In genomic region chr22:34070051-34070450, GRCh38 we compare ENCODE assay signal across 21 cellular contexts.
DNase-seq lines count a peak whose midpoint lies in the region; ATAC-seq and TF ChIP-seq lines count a peak whose summit lies in the region.
"Had no signal": no experiment of that assay in that cellular context is flagged by ENCODE, and none has a peak within 500 bp of the region (broad histone marks: within the 10 kb centered on the region; RNA-seq: fewer than 3 reads in every experiment).

No MANE protein-coding gene starts in this region.

- no peak for ATAC-seq in stimulated activated naive B cell treated with anti-CD40 and anti-IgM and Interleukin-4, amounts not matched to agents 10 μg/mL and 1 μg/mL and 100 μg/mL, for 72 hours (replicated peaks)
- no peak for ATAC-seq in HG03342 (IDR thresholded peaks at IDR 0.05; ENCODE audit: unreplicated experiment)
- no peak for ATAC-seq in stimulated activated naive CD8-positive, alpha-beta T cell treated with anti-CD3 and anti-CD28 coated beads, Interleukin-15, Interleukin-2, amounts not matched to agents 100 U/mL and 50 U/mL, for 24 hours
- ATAC-seq: A549, HCT116, HepG2 had no signal

- H3K27ac Mint-ChIP-seq in glutamatergic neuron (ENCODE audit: unreplicated experiment): peak overlapping the region; percentile 62
- peak overlapping the region; percentile 65 for H3K27ac Mint-ChIP-seq in stimulated activated naive B cell treated with anti-CD40 and anti-IgM and Interleukin-4, amounts not matched to agents 10 μg/mL and 1 μg/mL and 100 μg/mL, for 72 hours
- H3K27ac Mint-ChIP-seq: CD8-positive, alpha-beta memory T cell; HFFc6; IgD-negative memory B cell had no signal

- H3K4me3 Mint-ChIP-seq in glutamatergic neuron (ENCODE audit: unreplicated experiment): peak overlapping the region; percentile 34
- H3K4me3 Mint-ChIP-seq in stimulated activated naive B cell treated with anti-CD40 and anti-IgM and Interleukin-4, amounts not matched to agents 10 μg/mL and 1 μg/mL and 100 μg/mL, for 72 hours: no peak overlapping the region
- H3K4me3 Mint-ChIP-seq: CD8-positive, alpha-beta memory T cell; HFFc6; IgD-negative memory B cell had no signal

- DNase-seq in DMS 273 (lab: John Stamatoyannopoulos, UW; ENCODE audit: unreplicated experiment) (peak; percentile 23), DMS 273 treated with DMSO at 0.1 percent for 48 hours (lab: John Stamatoyannopoulos, UW) (no peak), glutamatergic neuron (no peak), glomerular visceral epithelial cell (ENCODE audit: extremely low spot score) (no peak)
- DNase-seq in stimulated activated naive B cell treated with anti-CD40 and anti-IgM and Interleukin-4, amounts not matched to agents 10 μg/mL and 1 μg/mL and 100 μg/mL, for 72 hours: no peak
- DNase-seq in stimulated activated naive CD8-positive, alpha-beta T cell treated with anti-CD3 and anti-CD28 coated beads, Interleukin-15, Interleukin-2, amounts not matched to agents 100 U/mL and 50 U/mL, for 24 hours: no peak
- DNase-seq: AML-193; CD8-positive, alpha-beta memory T cell; COR-L47; DMS153; DMS79; GDM1; GOT3; H7; HFFc6; KBM-7 had no signal

- H3K9me3 Mint-ChIP-seq in glutamatergic neuron (ENCODE audit: unreplicated experiment): peaks cover 7% of the 10 kb centered on the region
- H3K9me3 Mint-ChIP-seq in stimulated activated naive B cell treated with anti-CD40 and anti-IgM and Interleukin-4, amounts not matched to agents 10 μg/mL and 1 μg/mL and 100 μg/mL, for 72 hours: no peaks in the 10 kb centered on the region

- H3K36me3 Mint-ChIP-seq in glutamatergic neuron (ENCODE audit: unreplicated experiment): no peaks in the 10 kb centered on the region
- H3K36me3 Mint-ChIP-seq in stimulated activated naive B cell treated with anti-CD40 and anti-IgM and Interleukin-4, amounts not matched to agents 10 μg/mL and 1 μg/mL and 100 μg/mL, for 72 hours: no peaks in the 10 kb centered on the region
- H3K36me3 Mint-ChIP-seq: IgD-negative memory B cell had no signal

- peaks cover 29% of the 10 kb centered on the region for H3K4me1 Mint-ChIP-seq in glutamatergic neuron (ENCODE audit: low read depth, unreplicated experiment)
- no peaks in the 10 kb centered on the region for H3K4me1 Mint-ChIP-seq in stimulated activated naive B cell treated with anti-CD40 and anti-IgM and Interleukin-4, amounts not matched to agents 10 μg/mL and 1 μg/mL and 100 μg/mL, for 72 hours
- H3K4me1 Mint-ChIP-seq: CD8-positive, alpha-beta memory T cell; IgD-negative memory B cell had no signal

- peaks cover 8% of the 10 kb centered on the region for H3K27me3 Mint-ChIP-seq in glutamatergic neuron (ENCODE audit: unreplicated experiment)
- peaks cover 8 to 13% of the 10 kb centered on the region in 2 donors for H3K27me3 Mint-ChIP-seq in stimulated activated naive B cell treated with anti-CD40 and anti-IgM and Interleukin-4, amounts not matched to agents 10 μg/mL and 1 μg/mL and 100 μg/mL, for 72 hours
- H3K27me3 Mint-ChIP-seq: CD8-positive, alpha-beta memory T cell had no signal

- TF ChIP-seq CTCF in glutamatergic neuron (IDR thresholded peaks at IDR 0.05; ENCODE audit: partially characterized antibody, unreplicated experiment): no peak
